In the genomic region with DNA sequence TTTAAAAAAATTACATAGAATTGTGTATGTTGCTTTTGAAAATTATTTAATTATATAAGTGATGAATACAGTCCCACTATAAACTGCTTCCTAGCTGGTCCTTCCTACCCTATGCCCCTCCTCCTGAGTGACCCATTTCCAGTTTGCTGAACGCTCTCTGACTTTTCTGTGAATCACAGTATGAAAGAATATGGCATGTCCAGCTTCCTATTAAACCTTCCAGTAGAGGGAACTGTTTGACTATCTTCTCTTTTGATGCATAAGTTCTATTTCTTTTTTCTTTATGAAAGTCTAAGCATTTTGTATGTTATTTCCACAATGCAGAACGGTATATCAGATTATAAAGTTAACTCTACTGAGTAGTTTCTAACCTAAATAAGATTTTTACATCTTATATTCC, we compare ENCODE assay signal across 10 cellular contexts. TPM values are rescaled to one million over a fixed set of nuclear protein-coding genes. Genes with fewer than 3 reads are reported as not detected.
DNase-seq lines count a peak whose midpoint lies in the region; ATAC-seq and TF ChIP-seq lines count a peak whose summit lies in the region.
"Had no signal": no experiment of that assay in that cellular context is flagged by ENCODE, and none has a peak within 500 bp of the region (broad histone marks: within the 10 kb centered on the region; RNA-seq: fewer than 3 reads in every experiment).

No MANE protein-coding gene starts in this region.

- TF ChIP-seq CTCF in Caco-2 (IDR thresholded peaks at IDR 0.05; ENCODE audit: insufficient read depth in 1 of 2, low read depth in 1 of 2, low read length in 1 of 2, severe bottlenecking in 1 of 2, unreplicated experiment in 1 of 2) (peak; percentile 31 to 49), epithelial cell of esophagus (IDR thresholded peaks at IDR 0.05; ENCODE audit: insufficient read depth, low read depth, low read length, missing control alignments) (peak; percentile 61), neural crest cell (conservative IDR thresholded peaks at IDR 0.05) (peak; percentile 71), Calu3 (IDR thresholded peaks at IDR 0.05; ENCODE audit: unreplicated experiment) (no peak)

- CTCF ChIA-PET in Caco-2 (lab: Charles Lee) (interaction anchor here (0.5 to 1.6 kb wide), 7 partner anchors 25 to 190 kb away, joined by 3 to 16 read pairs (median 4); no protein-coding TSS in a partner anchor), Calu3 (lab: Charles Lee) (interaction anchor here (0.6 to 3.8 kb wide), 7 partner anchors 14 to 190 kb away, joined by 3 to 26 read pairs (median 3); partner anchors contain the start of gene PTPN2)

- peaks cover 8% of the 10 kb centered on the region; the same call in 1 of the 2 replicates for H3K4me1 ChIP-seq in Caco-2

- intact Hi-C loops in Caco-2 (cut with micrococcal nuclease; ENCODE audit: unreplicated experiment) (loop anchor here (1.0 to 2.0 kb wide), 4 partner anchors 13 to 190 kb away; no protein-coding TSS in a partner anchor), Calu3 (cut with micrococcal nuclease; ENCODE audit: unreplicated experiment) (loop anchor here (1.0 kb wide), 2 partner anchors 150 to 190 kb away; no protein-coding TSS in a partner anchor)

- H3K27ac Mint-ChIP-seq in Caco-2 (ENCODE audit: unreplicated experiment), result no peak overlapping the region
- no peak overlapping the region for H3K27ac Mint-ChIP-seq in neural crest cell (ENCODE audit: unreplicated experiment)
- H3K27ac Mint-ChIP-seq in Calu3 (ENCODE audit: unreplicated experiment), result no peak overlapping the region

- H3K9me3 Mint-ChIP-seq in Caco-2 (ENCODE audit: unreplicated experiment) (no peaks in the 10 kb centered on the region), neural crest cell (no peaks in the 10 kb centered on the region), Calu3 (ENCODE audit: low read depth, unreplicated experiment) (no peaks in the 10 kb centered on the region)

- H3K36me3 Mint-ChIP-seq in Caco-2 (ENCODE audit: insufficient read depth, unreplicated experiment) (peaks cover 2% of the 10 kb centered on the region), neural crest cell (ENCODE audit: low read depth) (no peaks in the 10 kb centered on the region), Calu3 (ENCODE audit: insufficient read depth, unreplicated experiment) (no peaks in the 10 kb centered on the region)

- BruUV-seq in Caco-2 (replicated peaks; lab: Mats Ljungman, UMichigan), result no TSS peak
- no TSS peak for BruUV-seq in Calu3 (replicated peaks; lab: Mats Ljungman, UMichigan)

- H3K4me1 Mint-ChIP-seq in Caco-2 (ENCODE audit: low read depth, unreplicated experiment) (no peaks in the 10 kb centered on the region), neural crest cell (no peaks in the 10 kb centered on the region), Calu3 (ENCODE audit: low read depth, unreplicated experiment) (peaks cover 9% of the 10 kb centered on the region)

- H3K27me3 ChIP-seq in Caco-2 (replicated peaks; ENCODE audit: control insufficient read depth, insufficient read depth, low read length), result no peaks in the 10 kb centered on the region
- H3K27me3 ChIP-seq: SJCRH30 had no signal

- H3K4me3 ChIP-seq in Caco-2 (ENCODE audit: low read depth, low read length), result no peak overlapping the region
- H3K4me3 ChIP-seq in epithelial cell of esophagus (ENCODE audit: low read length), result no peak overlapping the region
- H3K4me3 ChIP-seq: SJCRH30, skin epidermis had no signal

- POLR2A ChIA-PET in Caco-2 (lab: Charles Lee), result interaction anchor here (1.0 kb wide), 1 partner anchor 140 kb away, joined by 12 read pairs; the partner anchor contains the start of gene PTPN2

- H3K27me3 Mint-ChIP-seq in Caco-2 (ENCODE audit: insufficient read depth, unreplicated experiment) (no peaks in the 10 kb centered on the region), neural crest cell (ENCODE audit: low read depth) (no peaks in the 10 kb centered on the region), Calu3 (ENCODE audit: unreplicated experiment) (peaks cover 4% of the 10 kb centered on the region)

- H3K4me3 Mint-ChIP-seq in Caco-2 (ENCODE audit: unreplicated experiment), result no peak overlapping the region
- no peak overlapping the region for H3K4me3 Mint-ChIP-seq in neural crest cell
- H3K4me3 Mint-ChIP-seq in Calu3 (ENCODE audit: low read depth, unreplicated experiment), result no peak overlapping the region

- H3K9me3 ChIP-seq in Caco-2, result no peaks in the 10 kb centered on the region; the same call in 1 of the 2 replicates
- H3K9me3 ChIP-seq: SJCRH30 had no signal

- DNase-seq in Caco-2 (peak in 1 of 2 experiments; percentile 38), HT1080 (ENCODE audit: low read depth) (peak; percentile 72), RKO (ENCODE audit: low spot score) (peak; percentile 89), epithelial cell of esophagus (ENCODE audit: low read depth) (peak; percentile 78), neural crest cell (ENCODE audit: low read depth, low spot score) (no peak), Calu3 (no peak)

- H3K36me3 ChIP-seq in Caco-2 (ENCODE audit: control insufficient read depth, insufficient read depth, low read length), result no peaks in the 10 kb centered on the region
- H3K36me3 ChIP-seq: SJCRH30 had no signal

- ATAC-seq in GM21723 (IDR thresholded peaks at IDR 0.05; ENCODE audit: unreplicated experiment) (no peak), GM21825 (IDR thresholded peaks at IDR 0.05; ENCODE audit: unreplicated experiment) (no peak)

RNA-seq across cellular contexts. Expression of gene PSMG2, which starts 41.3 kb away (rescaled TPM):
- 106 and 108 TPM in 2 replicates for total RNA-seq in Caco-2 (2022)
- total RNA-seq in HT1080 (2014; rRNA removed; shearing (Covaris generic)), result 87.7 and 103 TPM in 2 replicates
- polyA plus RNA-seq in HT1080 (2015; cell fraction: cytosol; rRNA removed), result 98.8 and 103 TPM in 2 replicates
- polyA plus RNA-seq in HT1080 (2015; cell fraction: nucleus; rRNA removed), result 58.3 and 59.2 TPM in 2 replicates
- total RNA-seq in neural crest cell, result 61.4 and 69.0 TPM in 2 replicates
- total RNA-seq in Calu3 (2022), result 78.6 and 89.6 TPM in 2 replicates

RNA-seq across cellular contexts. Expression of gene CEP76, which starts 41.6 kb away (rescaled TPM):
- total RNA-seq in Caco-2 (2022) (26.4 and 29.7 TPM in 2 replicates), neural crest cell (11.2 and 15.4 TPM in 2 replicates), Calu3 (2022) (10.1 and 12.7 TPM in 2 replicates)
- 11.8 and 19.2 TPM in 2 replicates for total RNA-seq in HT1080 (2014; rRNA removed; shearing (Covaris generic))
- 8.0 and 11.1 TPM in 2 replicates for polyA plus RNA-seq in HT1080 (2015; cell fraction: cytosol; rRNA removed)
- polyA plus RNA-seq in HT1080 (2015; cell fraction: nucleus; rRNA removed), result 12.3 and 16.4 TPM in 2 replicates

Comparison
In these comparisons a context has a peak if more than half of its experiments do, and no peak if none do; other contexts are left out.
1. DNase-seq: peak in HT1080 (single experiment), RKO (single experiment) and epithelial cell of esophagus (single experiment); none in neural crest cell (single experiment) and Calu3 (single experiment).